Comparison of ENCODE assay signal across 11 cellular contexts in genomic region chr17:74519951-74520553, GRCh38. TPM values are rescaled to one million over a fixed set of nuclear protein-coding genes. Genes with fewer than 3 reads are reported as not detected.
DNase-seq lines count a peak whose midpoint lies in the region; ATAC-seq, FAIRE-seq and TF ChIP-seq lines count a peak whose summit lies in the region.
"Had no signal": no experiment of that assay in that cellular context is flagged by ENCODE, and none has a peak within 500 bp of the region (broad histone marks: within the 10 kb centered on the region; RNA-seq: fewer than 3 reads in every experiment).

No MANE protein-coding gene starts in this region.

- ATAC-seq in GM19463 (IDR thresholded peaks at IDR 0.05; ENCODE audit: unreplicated experiment), result no peak

- DNase-seq in GM12891 (ENCODE audit: insufficient read length, low spot score) (no peak), MV-4-11 (lab: John Stamatoyannopoulos, UW) (peak; percentile 97), globus pallidus (ENCODE audit: low spot score) (peak; percentile 50), HTR-8/SVneo (ENCODE audit: insufficient read length, low spot score) (no peak), H54 (ENCODE audit: insufficient read length, low spot score) (no peak)
- DNase-seq: activated naive CD8-positive, alpha-beta T cell treated with anti-CD3 and anti-CD28 coated beads, Interleukin-2, amount 10 ng/mL, durations not matched to agents 7 days and 5 days; NCI-H510A treated with DMSO at 0.1 percent for 48 hours had no signal

- no peak overlapping the region for H3K4me3 ChIP-seq in skeletal muscle tissue (ENCODE audit: low read length in 3 of 3)

- no peaks in the 10 kb centered on the region for H3K4me1 ChIP-seq in skeletal muscle tissue (ENCODE audit: control insufficient read depth in 3 of 3, insufficient read depth in 3 of 3, low read length in 3 of 3)

- peaks cover 0 to 5% (median 0%) of the 10 kb centered on the region in 3 donors for H3K9me3 ChIP-seq in skeletal muscle tissue (ENCODE audit: control insufficient read depth in 3 of 3, low read length in 3 of 3)

- H3K9ac ChIP-seq in skeletal muscle tissue (ENCODE audit: low read depth in 1 of 3, low read length in 3 of 3), result no peak overlapping the region

- FAIRE-seq in GM12891 (lab: Jason Lieb, UNC) (no peak), HTR-8/SVneo (lab: Jason Lieb, UNC) (no peak), H54 (lab: Jason Lieb, UNC) (no peak)

- H3K27ac ChIP-seq in skeletal muscle tissue (ENCODE audit: low read depth, low read length), result peak overlapping the region; percentile 70

- H3K27me3 ChIP-seq in skeletal muscle tissue (ENCODE audit: control insufficient read depth in 3 of 3, insufficient read depth in 3 of 3, low read length in 3 of 3), result no peaks in the 10 kb centered on the region

- TF ChIP-seq POLR2A in GM12891 (IDR thresholded peaks at IDR 0.05; ENCODE audit: low read depth, low read length), result no peak
- no peak for TF ChIP-seq POLR2A in H54 (IDR thresholded peaks at IDR 0.05; ENCODE audit: low read depth, low read length)

- H3K36me3 ChIP-seq in skeletal muscle tissue (ENCODE audit: control insufficient read depth in 3 of 3, insufficient read depth in 3 of 3, low read length in 3 of 3), result no peaks in the 10 kb centered on the region

TF ChIP-seq in GM12891, 5 proteins besides CTCF, POLR2A, EP300 and RAD21:
- peak; percentile 49 for TF ChIP-seq SPI1 (IDR thresholded peaks at IDR 0.05; ENCODE audit: low read depth, low read length)
- TF ChIP-seq TAF1 (IDR thresholded peaks at IDR 0.05; ENCODE audit: low read depth, low read length), result no peak
- TF ChIP-seq PAX5 (IDR thresholded peaks at IDR 0.05; ENCODE audit: insufficient read depth, low read length, severe bottlenecking), result no peak
- TF ChIP-seq POU2F2 (IDR thresholded peaks at IDR 0.05; ENCODE audit: low read depth, low read length), result 0 out of 2 replicates have a peak, but pooled peaks have one; percentile 18

RNA-seq across cellular contexts. Expression of gene CD300LB, which starts 11.2 kb away (rescaled TPM):
- 0.26 TPM for polyA plus RNA-seq in GM12891 (2012; ENCODE audit: low read depth, missing spikeins)
- not detected for total RNA-seq in skeletal muscle tissue
- total RNA-seq: activated naive CD8-positive, alpha-beta T cell treated with anti-CD3 and anti-CD28 coated beads, Interleukin-2, amount 10 ng/mL, durations not matched to agents 7 days and 5 days; LHCN-M2; renal cortical epithelial cell had no signal

RNA-seq across cellular contexts. Expression of gene CD300C, which starts 25.9 kb away (rescaled TPM):
- 0.63 TPM for polyA plus RNA-seq in GM12891 (2012; ENCODE audit: low read depth, missing spikeins)
- total RNA-seq in skeletal muscle tissue, result under 0.01 TPM
- total RNA-seq: LHCN-M2 had no signal

RNA-seq across cellular contexts. Expression of gene CD300H, which starts 47.3 kb away (rescaled TPM):
- not detected for polyA plus RNA-seq in GM12891 (2012; ENCODE audit: low read depth, missing spikeins)
- not detected for total RNA-seq in skeletal muscle tissue
- total RNA-seq: activated naive CD8-positive, alpha-beta T cell treated with anti-CD3 and anti-CD28 coated beads, Interleukin-2, amount 10 ng/mL, durations not matched to agents 7 days and 5 days; LHCN-M2; renal cortical epithelial cell had no signal

RNA-seq across cellular contexts. Expression of gene CD300A, which starts 53.6 kb away (rescaled TPM):
- polyA plus RNA-seq in GM12891 (2012; ENCODE audit: low read depth, missing spikeins), result 40.2 TPM
- total RNA-seq in skeletal muscle tissue, result 1.0 TPM
- total RNA-seq: LHCN-M2 had no signal

Comparison
In these comparisons a context has a peak if more than half of its experiments do, and no peak if none do; other contexts are left out.
1. DNase-seq: peak in MV-4-11 (single experiment) and globus pallidus (single experiment); none in GM12891 (single experiment), HTR-8/SVneo (single experiment) and H54 (single experiment).